ENCODE assay signal across 24 cellular contexts in the genomic region with DNA sequence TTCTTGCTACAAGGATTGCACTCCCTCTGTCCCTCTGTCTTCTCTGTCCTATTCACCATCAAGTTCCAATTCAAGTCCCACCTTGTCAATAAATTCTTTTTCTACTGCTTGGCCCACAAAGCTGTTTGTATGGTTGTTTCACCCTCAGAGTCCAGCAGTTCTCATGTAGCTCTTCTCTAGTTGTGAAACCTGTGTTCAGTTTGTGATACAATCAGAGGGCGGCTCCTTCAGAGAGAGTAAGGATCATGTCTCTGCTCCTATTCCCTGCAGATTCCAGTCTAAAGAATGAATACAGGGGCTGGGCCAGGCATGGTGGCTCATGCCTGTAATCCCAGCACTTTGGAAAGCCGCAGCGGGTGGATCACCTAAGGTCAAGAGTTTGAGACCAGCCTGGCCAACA.
DNase-seq lines count a peak whose midpoint lies in the region; ATAC-seq and TF ChIP-seq lines count a peak whose summit lies in the region.
"Had no signal": no experiment of that assay in that cellular context is flagged by ENCODE, and none has a peak within 500 bp of the region (broad histone marks: within the 10 kb centered on the region; RNA-seq: fewer than 3 reads in every experiment).

No MANE protein-coding gene starts in this region.

- in situ Hi-C loops in brain microvascular endothelial cell (cut with HindIII; ENCODE audit: low pct_ligation_motif_present, low sequenced_read_pairs) (no loop called here), GM13976 (cut with MboI; ENCODE audit: low sequenced_read_pairs, unreplicated experiment) (no loop called here)

- no peaks in the 10 kb centered on the region for H3K27me3 ChIP-seq in brain microvascular endothelial cell (replicated peaks)

- DNase-seq in AG10803 (ENCODE audit: low read depth), result peak; percentile 5
- DNase-seq in brain microvascular endothelial cell, result no peak
- peak; percentile 54 for DNase-seq in fibroblast of villous mesenchyme (ENCODE audit: low read depth)
- peak; percentile 52 for DNase-seq in posterior vena cava (ENCODE audit: low spot score)
- DNase-seq in NCI-H1105 (lab: John Stamatoyannopoulos, UW), result no peak
- DNase-seq in GM13976 (ENCODE audit: low spot score), result no peak
- no peak for DNase-seq in activated naive CD4-positive, alpha-beta T cell (lab: John Stamatoyannopoulos, UW)
- DNase-seq: Calu3; CD8-positive, alpha-beta T cell; DMS79 treated with DMSO at 0.1 percent for 48 hours; GF-D8; GM23248; H7; Kasumi-1; MV-4-11; NCI-H1105 treated with DMSO at 0.1 percent for 48 hours; NCI-H2029; NCI-H446 treated with DMSO at 0.1 percent for 48 hours; NCI-H526 treated with DMSO at 0.1 percent for 48 hours; PC-9 had no signal

- H3K36me3 ChIP-seq in brain microvascular endothelial cell (replicated peaks), result no peaks in the 10 kb centered on the region

- H3K4me3 ChIP-seq in AG10803 (ENCODE audit: low read length) (no peak overlapping the region), brain microvascular endothelial cell (ENCODE audit: low read depth, low read length) (no peak overlapping the region), fibroblast of villous mesenchyme (ENCODE audit: low read depth, low read length) (no peak overlapping the region)
- H3K4me3 ChIP-seq: GM23248, K562, PC-9 had no signal

- intact Hi-C loops in posterior vena cava (cut with DNase I), result no loop called here

- ATAC-seq in HG03457 (IDR thresholded peaks at IDR 0.05; ENCODE audit: unreplicated experiment), result no peak
- ATAC-seq: CD8-positive, alpha-beta T cell; HepG2; K562 had no signal

- H3K27ac ChIP-seq in brain microvascular endothelial cell, result peak overlapping the region; percentile 61
- H3K27ac ChIP-seq: C4-2B, GM23248, PC-9 had no signal

- TF ChIP-seq CTCF in AG10803 (conservative IDR thresholded peaks at IDR 0.05; ENCODE audit: low read length) (no peak), brain microvascular endothelial cell (IDR thresholded peaks at IDR 0.05; ENCODE audit: low read depth, low read length, missing control alignments) (no peak), fibroblast of villous mesenchyme (IDR thresholded peaks at IDR 0.05; ENCODE audit: insufficient read depth, low read depth, low read length) (no peak), GM13976 (IDR thresholded peaks at IDR 0.05; ENCODE audit: borderline replicate concordance, control extremely low read depth, extremely low read depth, insufficient read depth, missing control alignments) (no peak)

Comparison
In these comparisons a context has a peak if more than half of its experiments do, and no peak if none do; other contexts are left out.
1. DNase-seq: peak in AG10803 (single experiment), fibroblast of villous mesenchyme (single experiment) and posterior vena cava (single experiment); none in brain microvascular endothelial cell (single experiment), NCI-H1105 (single experiment), GM13976 (single experiment) and activated naive CD4-positive, alpha-beta T cell (0 of 4).